22 cellular contexts compared by ENCODE assay signal in the genomic region with DNA sequence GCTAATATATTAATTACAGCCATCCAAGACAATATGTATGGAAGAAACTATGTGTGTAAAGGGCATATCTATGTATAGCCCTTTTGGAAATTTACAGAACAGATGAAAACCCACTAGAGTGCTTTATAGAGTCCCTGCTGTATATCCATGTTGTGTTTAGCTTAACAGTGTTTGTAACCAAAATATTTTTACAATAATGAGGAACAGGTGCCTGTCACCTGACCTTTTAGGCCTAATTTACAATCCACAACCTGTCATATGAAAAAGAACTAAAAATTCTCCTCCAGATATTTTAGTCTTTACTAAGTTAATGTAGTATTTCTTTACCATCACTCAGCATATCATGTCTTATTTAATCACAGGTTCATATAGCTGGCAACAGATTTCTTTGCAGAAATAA. TPM values are rescaled to one million over a fixed set of nuclear protein-coding genes. Genes with fewer than 3 reads are reported as not detected.
DNase-seq lines count a peak whose midpoint lies in the region; ATAC-seq and TF ChIP-seq lines count a peak whose summit lies in the region.
"Had no signal": no experiment of that assay in that cellular context is flagged by ENCODE, and none has a peak within 500 bp of the region (broad histone marks: within the 10 kb centered on the region; RNA-seq: fewer than 3 reads in every experiment).

No MANE protein-coding gene starts in this region.

- no peaks in the 10 kb centered on the region for H3K27me3 ChIP-seq in CD4-positive, alpha-beta memory T cell (ENCODE audit: insufficient read depth, low read length)
- H3K27me3 ChIP-seq in brain microvascular endothelial cell (replicated peaks), result peaks cover 21% of the 10 kb centered on the region

- H3K9me3 Mint-ChIP-seq in T-helper 2 cell treated with Interferon-gamma antibody and Interleukin-4, amounts not matched to agents 5 μg/mL and 100 μg/mL, for 36 hours, result no peaks in the 10 kb centered on the region
- no peaks in the 10 kb centered on the region for H3K9me3 Mint-ChIP-seq in CD4-positive, alpha-beta memory T cell
- no peaks in the 10 kb centered on the region for H3K9me3 Mint-ChIP-seq in activated CD4-positive, alpha-beta memory T cell treated with anti-CD3 and anti-CD28 coated beads, Interleukin-2, amount 10 ng/mL, durations not matched to agents 7 days and 5 days
- H3K9me3 Mint-ChIP-seq: mesothelial cell of epicardium, WTC11 had no signal

- peak overlapping the region; percentile 83 for H3K4me3 Mint-ChIP-seq in T-helper 2 cell treated with Interferon-gamma antibody and Interleukin-4, amounts not matched to agents 5 μg/mL and 100 μg/mL, for 36 hours
- peak overlapping the region; percentile 67 to 87 (median 86) for H3K4me3 Mint-ChIP-seq in CD4-positive, alpha-beta memory T cell
- peak overlapping the region; percentile 73 for H3K4me3 Mint-ChIP-seq in activated CD4-positive, alpha-beta memory T cell treated with anti-CD3 and anti-CD28 coated beads, Interleukin-2, amount 10 ng/mL, durations not matched to agents 7 days and 5 days
- H3K4me3 Mint-ChIP-seq: mesothelial cell of epicardium, WTC11 had no signal

- H3K9me3 ChIP-seq in CD4-positive, alpha-beta memory T cell (ENCODE audit: control insufficient read depth in 1 of 2, low read length in 2 of 2), result no peaks in the 10 kb centered on the region
- H3K9me3 ChIP-seq: uterus had no signal

- TF ChIP-seq CTCF in brain microvascular endothelial cell (IDR thresholded peaks at IDR 0.05; ENCODE audit: low read depth, low read length, missing control alignments), result no peak

- no peak for ATAC-seq in HG03442 (IDR thresholded peaks at IDR 0.05; ENCODE audit: unreplicated experiment)
- no peak for ATAC-seq in HG02973 (IDR thresholded peaks at IDR 0.05; ENCODE audit: unreplicated experiment)
- ATAC-seq: esophagus mucosa, left colon, WTC11 had no signal

- CTCF ChIA-PET in CD4-positive, alpha-beta memory T cell (lab: Charles Lee; ENCODE audit: partially characterized antibody), result interaction anchor here (1.5 kb wide), 1 partner anchor 118 kb away, joined by 7 read pairs; no protein-coding TSS in a partner anchor
- CTCF ChIA-PET in activated CD4-positive, alpha-beta memory T cell treated with anti-CD3 and anti-CD28 coated beads, Interleukin-2, amount 10 ng/mL, durations not matched to agents 7 days and 5 days (lab: Charles Lee), result interaction anchor here (1.4 kb wide), 1 partner anchor 317 kb away, joined by 3 read pairs; no protein-coding TSS in a partner anchor

- peaks cover 60% of the 10 kb centered on the region for H3K36me3 Mint-ChIP-seq in T-helper 2 cell treated with Interferon-gamma antibody and Interleukin-4, amounts not matched to agents 5 μg/mL and 100 μg/mL, for 36 hours (ENCODE audit: low read depth)
- peaks cover 0 to 29% of the 10 kb centered on the region in 2 donors for H3K36me3 Mint-ChIP-seq in CD4-positive, alpha-beta memory T cell
- peaks cover 65% of the 10 kb centered on the region for H3K36me3 Mint-ChIP-seq in activated CD4-positive, alpha-beta memory T cell treated with anti-CD3 and anti-CD28 coated beads, Interleukin-2, amount 10 ng/mL, durations not matched to agents 7 days and 5 days (ENCODE audit: low read depth)
- H3K36me3 Mint-ChIP-seq: mesothelial cell of epicardium, WTC11 had no signal

- POLR2A ChIA-PET in CD4-positive, alpha-beta memory T cell (lab: Charles Lee; ENCODE audit: partially characterized antibody), result interaction anchor here (0.9 to 5.5 kb wide), 6 partner anchors 9 to 284 kb away, joined by 3 to 88 read pairs (median 7); a partner anchor contains a TSS
- POLR2A ChIA-PET in activated CD4-positive, alpha-beta memory T cell treated with anti-CD3 and anti-CD28 coated beads, Interleukin-2, amount 10 ng/mL, durations not matched to agents 7 days and 5 days (lab: Charles Lee), result interaction anchor here (1.2 to 8.1 kb wide), 8 partner anchors 9 to 300 kb away, joined by 3 to 145 read pairs (median 14); a partner anchor contains a TSS

- no peaks in the 10 kb centered on the region for H3K36me3 ChIP-seq in CD4-positive, alpha-beta memory T cell (ENCODE audit: insufficient read depth, low read length)
- H3K36me3 ChIP-seq in brain microvascular endothelial cell (replicated peaks), result no peaks in the 10 kb centered on the region
- H3K36me3 ChIP-seq: uterus had no signal

- in situ Hi-C loops in brain microvascular endothelial cell (cut with HindIII; ENCODE audit: low pct_ligation_motif_present, low sequenced_read_pairs), result no loop called here

- no peak for DNase-seq in T-helper 2 cell treated with Interferon-gamma antibody and Interleukin-4, amounts not matched to agents 5 μg/mL and 100 μg/mL, for 36 hours (ENCODE audit: low spot score)
- DNase-seq in T-helper 2 cell (no peak), inferior parietal cortex (ENCODE audit: extremely low spot score) (peak; percentile 4), brain microvascular endothelial cell (no peak)
- no peak for DNase-seq in CD4-positive, alpha-beta memory T cell
- DNase-seq in activated CD4-positive, alpha-beta memory T cell treated with anti-CD3 and anti-CD28 coated beads, Interleukin-2, amount 10 ng/mL, durations not matched to agents 7 days and 5 days, result no peak
- DNase-seq: activated CD8-positive, alpha-beta memory T cell treated with anti-CD3 and anti-CD28 coated beads, Interleukin-2, amount 50 U/mL, for 4 hours; DMS 273 treated with DMSO at 0.1 percent for 48 hours; GDM1; GOT3; left colon; NCI-H1105; NCI-H2081; NCI-H524; small intestine; stimulated activated CD4-positive, alpha-beta T cell treated with anti-CD3 and anti-CD28 coated beads, Interleukin-4, amount 100 ng/mL, for 24 hours; uterus had no signal

- H3K4me1 ChIP-seq in CD4-positive, alpha-beta memory T cell (ENCODE audit: insufficient read depth, low read length), result peaks cover 72% of the 10 kb centered on the region

- intact Hi-C loops in CD4-positive, alpha-beta memory T cell (cut with micrococcal nuclease), result loop anchor here (5.0 kb wide), 1 partner anchor 34 kb away; no protein-coding TSS in a partner anchor

- H3K4me1 Mint-ChIP-seq in T-helper 2 cell treated with Interferon-gamma antibody and Interleukin-4, amounts not matched to agents 5 μg/mL and 100 μg/mL, for 36 hours (ENCODE audit: low read depth), result peaks cover 35% of the 10 kb centered on the region
- peaks cover 26 to 75% (median 46%) of the 10 kb centered on the region in 4 donors for H3K4me1 Mint-ChIP-seq in CD4-positive, alpha-beta memory T cell
- peaks cover 37% of the 10 kb centered on the region for H3K4me1 Mint-ChIP-seq in activated CD4-positive, alpha-beta memory T cell treated with anti-CD3 and anti-CD28 coated beads, Interleukin-2, amount 10 ng/mL, durations not matched to agents 7 days and 5 days

- H3K4me3 ChIP-seq in CD4-positive, alpha-beta memory T cell (ENCODE audit: low read length in 2 of 2), result no peak overlapping the region
- H3K4me3 ChIP-seq in brain microvascular endothelial cell (ENCODE audit: low read depth, low read length), result no peak overlapping the region
- H3K4me3 ChIP-seq: uterus had no signal

- peak overlapping the region; percentile 92 for H3K27ac Mint-ChIP-seq in T-helper 2 cell treated with Interferon-gamma antibody and Interleukin-4, amounts not matched to agents 5 μg/mL and 100 μg/mL, for 36 hours
- peak overlapping the region; percentile 13 to 94 (median 77) for H3K27ac Mint-ChIP-seq in CD4-positive, alpha-beta memory T cell
- H3K27ac Mint-ChIP-seq in activated CD4-positive, alpha-beta memory T cell treated with anti-CD3 and anti-CD28 coated beads, Interleukin-2, amount 10 ng/mL, durations not matched to agents 7 days and 5 days, result peak overlapping the region; percentile 84
- H3K27ac Mint-ChIP-seq: mesothelial cell of epicardium, WTC11 had no signal

- peak overlapping the region; percentile 15 for H3K27ac ChIP-seq in CD4-positive, alpha-beta memory T cell (ENCODE audit: low read depth, low read length)
- H3K27ac ChIP-seq in brain microvascular endothelial cell, result no peak overlapping the region
- H3K27ac ChIP-seq: uterus had no signal

- H3K27me3 Mint-ChIP-seq in T-helper 2 cell treated with Interferon-gamma antibody and Interleukin-4, amounts not matched to agents 5 μg/mL and 100 μg/mL, for 36 hours (ENCODE audit: low read depth), result no peaks in the 10 kb centered on the region
- H3K27me3 Mint-ChIP-seq in CD4-positive, alpha-beta memory T cell, result no peaks in the 10 kb centered on the region
- no peaks in the 10 kb centered on the region for H3K27me3 Mint-ChIP-seq in activated CD4-positive, alpha-beta memory T cell treated with anti-CD3 and anti-CD28 coated beads, Interleukin-2, amount 10 ng/mL, durations not matched to agents 7 days and 5 days

RNA-seq across cellular contexts. Expression of a gene that starts 16.4 kb away (rescaled TPM):
- 100 to 1,000 TPM; 211 TPM for total RNA-seq in CD4-positive, alpha-beta memory T cell
- polyA plus RNA-seq in CD4-positive, alpha-beta memory T cell, result 100 to 1,000 TPM; 101 to 109 TPM
- total RNA-seq in activated CD4-positive, alpha-beta memory T cell treated with anti-CD3 and anti-CD28 coated beads, Interleukin-2, amount 10 ng/mL, durations not matched to agents 7 days and 5 days, result 100 to 1,000 TPM; 263 to 267 TPM
